Comparison of ENCODE assay signal across 1 cellular context in genomic region chrX:2320580-2321327, GRCh38.
A peak's percentile ranks its signal among the peaks of the same experiment; 100 is the strongest.
TF ChIP-seq lines count a peak whose summit lies in the region.

No MANE protein-coding gene starts in this region.

TF ChIP-seq in HepG2, 621 proteins besides CTCF, POLR2A, EP300 and RAD21 (continued from another document and continues in another):
- TF ChIP-seq ZNF768 (CRISPR knock-in tag; IDR thresholded peaks at IDR 0.05) (no peak), KMT2A (CRISPR knock-in tag; IDR thresholded peaks at IDR 0.05) (peak; percentile 33; the same call in 1 of the 2 replicates), ATF1 (CRISPR knock-in tag; IDR thresholded peaks at IDR 0.05) (peak; percentile 93), MNT (IDR thresholded peaks at IDR 0.05) (peak; percentile 53; the same call in 1 of the 2 replicates), KDM4B (CRISPR knock-in tag; IDR thresholded peaks at IDR 0.05) (peak; percentile 78; the same call in 1 of the 2 replicates), KDM2A (CRISPR knock-in tag; IDR thresholded peaks at IDR 0.05; ENCODE audit: borderline replicate concordance, low read depth) (peak; percentile 45; the same call in 1 of the 2 replicates), FOXP1 (IDR thresholded peaks at IDR 0.05) (peak; percentile 80), FOXP1 (CRISPR knock-in tag; IDR thresholded peaks at IDR 0.05) (peak; percentile 89), CHCHD3 (CRISPR knock-in tag; IDR thresholded peaks at IDR 0.05) (no peak), NCOA2 (CRISPR knock-in tag; IDR thresholded peaks at IDR 0.05) (peak; percentile 93), ZFP82 (CRISPR knock-in tag; IDR thresholded peaks at IDR 0.05; ENCODE audit: borderline replicate concordance) (no peak), NFAT5 (CRISPR knock-in tag; IDR thresholded peaks at IDR 0.05) (no peak), TFAP4 (IDR thresholded peaks at IDR 0.05; ENCODE audit: borderline replicate concordance, low read depth) (peak; percentile 54; the same call in 1 of the 2 replicates), ZNF18 (CRISPR knock-in tag; IDR thresholded peaks at IDR 0.05; ENCODE audit: insufficient replicate concordance) (no peak), ZMYM4 (CRISPR knock-in tag; IDR thresholded peaks at IDR 0.05) (peak; percentile 79), ZNF607 (CRISPR knock-in tag; IDR thresholded peaks at IDR 0.05; ENCODE audit: borderline replicate concordance) (peak; percentile 65; the same call in 1 of the 2 replicates), ETV5 (CRISPR knock-in tag; IDR thresholded peaks at IDR 0.05; ENCODE audit: borderline replicate concordance) (peak; percentile 94), CREBL2 (CRISPR knock-in tag; IDR thresholded peaks at IDR 0.05; ENCODE audit: borderline replicate concordance) (no peak; the same call in 1 of the 2 replicates), HMG20A (CRISPR knock-in tag; IDR thresholded peaks at IDR 0.05; ENCODE audit: borderline replicate concordance) (peak; percentile 97), ZNF296 (CRISPR knock-in tag; conservative IDR thresholded peaks at IDR 0.05) (no peak), SNAPC5 (CRISPR knock-in tag; IDR thresholded peaks at IDR 0.05; ENCODE audit: borderline replicate concordance) (no peak), XRCC5 (optimal IDR thresholded peaks at IDR 0.05; ENCODE audit: low read length) (no peak), SPEN (CRISPR knock-in tag; IDR thresholded peaks at IDR 0.05; ENCODE audit: low read depth) (peak; percentile 20; the same call in 1 of the 2 replicates), SNAPC4 (CRISPR knock-in tag; IDR thresholded peaks at IDR 0.05) (peak; percentile 35; the same call in 1 of the 2 replicates), ZNF567 (CRISPR knock-in tag; IDR thresholded peaks at IDR 0.05; ENCODE audit: borderline replicate concordance) (no peak), ISL2 (CRISPR knock-in tag; IDR thresholded peaks at IDR 0.05) (peak; percentile 82), SALL2 (CRISPR knock-in tag; IDR thresholded peaks at IDR 0.05) (0 out of 2 replicates have a peak, but pooled peaks have one; percentile 28), SNRNP70 (IDR thresholded peaks at IDR 0.05; ENCODE audit: low read depth, low read length) (no peak), ATF7-NPFF (CRISPR knock-in tag; IDR thresholded peaks at IDR 0.05; ENCODE audit: low read depth) (no peak), ZNF616 (CRISPR knock-in tag; IDR thresholded peaks at IDR 0.05; ENCODE audit: low read depth) (no peak), HOXD1 (CRISPR knock-in tag; IDR thresholded peaks at IDR 0.05) (0 out of 2 replicates have a peak, but pooled peaks have one; percentile 56), ZSCAN12 (CRISPR knock-in tag; IDR thresholded peaks at IDR 0.05) (no peak), NPAS2 (CRISPR knock-in tag; IDR thresholded peaks at IDR 0.05; ENCODE audit: borderline replicate concordance) (no peak), HNF1A (IDR thresholded peaks at IDR 0.05; ENCODE audit: low read depth) (peak; percentile 42; the same call in 1 of the 2 replicates), HNF1A (CRISPR knock-in tag; IDR thresholded peaks at IDR 0.05; ENCODE audit: borderline replicate concordance) (peak; percentile 45; the same call in 1 of the 2 replicates)
